9 cellular contexts compared by ENCODE assay signal in genomic region chr6:1611322-1611571, GRCh38.
DNase-seq lines count a peak whose midpoint lies in the region; FAIRE-seq and TF ChIP-seq lines count a peak whose summit lies in the region.
"Had no signal": no experiment of that assay in that cellular context is flagged by ENCODE, and none has a peak within 500 bp of the region (broad histone marks: within the 10 kb centered on the region; RNA-seq: fewer than 3 reads in every experiment).

No MANE protein-coding gene starts in this region.

- H3K27me3 ChIP-seq in BLaER1 (peaks cover 100% of the 10 kb centered on the region), neutrophil (peaks cover 99% of the 10 kb centered on the region)

- H3K9ac ChIP-seq in BLaER1, result no peak overlapping the region

- TF ChIP-seq CTCF in cardiac fibroblast (IDR thresholded peaks at IDR 0.05; ENCODE audit: low read depth, low read length) (peak; percentile 7), neutrophil (IDR thresholded peaks at IDR 0.05) (no peak)

- DNase-seq in HTR-8/SVneo (ENCODE audit: insufficient read length, low spot score) (peak; percentile 61), cardiac fibroblast (ENCODE audit: low read depth in 2 of 2) (peak; percentile 43 to 63), inferior parietal cortex (ENCODE audit: extremely low spot score) (no peak), COLO829 (ENCODE audit: low spot score) (no peak), activated gamma-delta T cell (lab: John Stamatoyannopoulos, UW) (no peak)
- no peak for DNase-seq in effector CD8-positive, alpha-beta T cell (lab: John Stamatoyannopoulos, UW)
- DNase-seq: activated CD8-positive, alpha-beta memory T cell treated with anti-CD3 and anti-CD28 coated beads, Interleukin-2, amount 50 U/mL, for 4 hours had no signal

- FAIRE-seq in HTR-8/SVneo (lab: Jason Lieb, UNC), result no peak

- H3K9me3 ChIP-seq in BLaER1, result peaks cover 24% of the 10 kb centered on the region
- no peaks in the 10 kb centered on the region for H3K9me3 ChIP-seq in neutrophil

- H3K27ac ChIP-seq in BLaER1, result no peak overlapping the region
- H3K27ac ChIP-seq in neutrophil, result no peak overlapping the region

- H3K4me1 ChIP-seq in BLaER1 (peaks cover 36% of the 10 kb centered on the region), neutrophil (ENCODE audit: control insufficient read depth in 1 of 2, insufficient read depth in 1 of 2, low read depth in 1 of 2, low read length in 1 of 2) (peaks cover 58 to 77% of the 10 kb centered on the region in 2 experiments)

- peaks cover 96% of the 10 kb centered on the region for H4K20me1 ChIP-seq in BLaER1

- H3K36me3 ChIP-seq in BLaER1 (no peaks in the 10 kb centered on the region), neutrophil (no peaks in the 10 kb centered on the region)

- peak overlapping the region; percentile 89 for H3K4me2 ChIP-seq in BLaER1

- H3K4me3 ChIP-seq in BLaER1 (peak overlapping the region; percentile 69), cardiac fibroblast (replicated peaks in 1 of 2; ENCODE audit: low read depth in 2 of 2, low read length in 2 of 2) (peak overlapping the region; percentile 66 to 68), neutrophil (ENCODE audit: low read depth in 1 of 2, low read length in 1 of 2) (peak overlapping the region; percentile 62 to 76)

Comparison
In these comparisons a context has a peak if more than half of its experiments do, and no peak if none do; other contexts are left out.
1. DNase-seq: peak in HTR-8/SVneo (single experiment) and cardiac fibroblast (2 of 2); none in effector CD8-positive, alpha-beta T cell (single experiment), inferior parietal cortex (single experiment), COLO829 (single experiment) and activated gamma-delta T cell (single experiment).
2. Peak in every context shown above with its lines, with median percentiles within 50 percentile points of each other: H3K4me3 ChIP-seq.